Comparison of ENCODE assay signal across 14 cellular contexts in the genomic region with DNA sequence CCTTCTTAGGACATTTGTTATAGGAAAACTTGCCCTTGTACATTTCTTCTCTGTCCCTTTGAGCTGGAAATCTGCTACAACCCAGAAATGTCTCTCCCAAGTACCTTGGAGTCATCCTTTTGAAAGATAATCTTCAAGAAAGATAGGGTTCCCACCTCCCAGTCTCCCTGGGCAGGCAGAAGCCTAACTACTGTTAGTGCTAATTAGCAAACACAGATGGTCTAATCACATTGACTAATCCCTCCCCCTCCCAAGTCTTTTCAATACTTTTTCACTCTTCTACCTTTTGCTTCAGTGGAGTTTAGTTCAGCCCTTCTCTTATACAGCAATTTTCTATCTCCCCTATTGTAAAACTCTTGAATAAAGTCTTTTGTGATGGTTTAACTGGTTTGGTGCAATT.
DNase-seq lines count a peak whose midpoint lies in the region; TF ChIP-seq lines count a peak whose summit lies in the region.
"Had no signal": no experiment of that assay in that cellular context is flagged by ENCODE, and none has a peak within 500 bp of the region (broad histone marks: within the 10 kb centered on the region; RNA-seq: fewer than 3 reads in every experiment).

No MANE protein-coding gene starts in this region.

- H3K9me3 ChIP-seq in HUES6 (ENCODE audit: control insufficient read depth, insufficient read depth, low read depth, low read length) (peaks cover 11% of the 10 kb centered on the region), SJSA1 (replicated peaks) (peaks cover 2% of the 10 kb centered on the region; the same call in 1 of the 2 replicates)

- TF ChIP-seq CTCF in brain microvascular endothelial cell (IDR thresholded peaks at IDR 0.05; ENCODE audit: low read depth, low read length, missing control alignments) = no peak

- H3K27me3 ChIP-seq in HUES6 (ENCODE audit: control insufficient read depth, insufficient read depth, low read length) (no peaks in the 10 kb centered on the region), SJSA1 (replicated peaks) (no peaks in the 10 kb centered on the region), brain microvascular endothelial cell (replicated peaks) (no peaks in the 10 kb centered on the region)

- no peak overlapping the region for H3K9ac ChIP-seq in HUES6 (ENCODE audit: low read length)
- H3K9ac ChIP-seq: KMS-11 had no signal

- no peak for DNase-seq in SJSA1 (ENCODE audit: low read depth in 1 of 2, low spot score in 2 of 2)
- DNase-seq in iPS-NIHi7 (ENCODE audit: extremely low spot score) = peak; percentile 26
- no peak for DNase-seq in DMS79 treated with DMSO at 0.1 percent for 48 hours (lab: John Stamatoyannopoulos, UW)
- DNase-seq in brain microvascular endothelial cell = no peak
- no peak for DNase-seq in stimulated activated naive CD4-positive, alpha-beta T cell treated with Interleukin-2 at 50 U/mL for 16 hours (lab: John Stamatoyannopoulos, UW)
- DNase-seq in putamen (ENCODE audit: low spot score) = no peak
- DNase-seq: GF-D8, NCI-H1417 treated with DMSO at 0.1 percent for 48 hours, NCI-H2029, NCI-H345, T-cell had no signal

- H3K4me3 ChIP-seq in HUES6 (ENCODE audit: low read depth, low read length) (no peak overlapping the region), SJSA1 (no peak overlapping the region), brain microvascular endothelial cell (ENCODE audit: low read depth, low read length) (no peak overlapping the region)

- H3K27ac ChIP-seq in HUES6 (ENCODE audit: low read depth, low read length) (peak overlapping the region; percentile 40; the same call in 1 of the 2 replicates), SJSA1 (peak overlapping the region; percentile 89), brain microvascular endothelial cell (no peak overlapping the region)
- H3K27ac ChIP-seq: C4-2B, KMS-11 had no signal

- H3K4me1 ChIP-seq in HUES6 (ENCODE audit: control insufficient read depth, insufficient read depth, low read length) = peaks cover 11% of the 10 kb centered on the region
- H3K4me1 ChIP-seq in SJSA1 (replicated peaks) = peaks cover 11% of the 10 kb centered on the region

- H3K36me3 ChIP-seq in HUES6 (ENCODE audit: control insufficient read depth, insufficient read depth, low read length) (no peaks in the 10 kb centered on the region), SJSA1 (no peaks in the 10 kb centered on the region), brain microvascular endothelial cell (replicated peaks) (no peaks in the 10 kb centered on the region)

- in situ Hi-C loops in brain microvascular endothelial cell (cut with HindIII; ENCODE audit: low pct_ligation_motif_present, low sequenced_read_pairs) = no loop called here
